21 cellular contexts compared by ENCODE assay signal in genomic region chr5:55625913-55626312, GRCh38.
DNase-seq lines count a peak whose midpoint lies in the region; TF ChIP-seq lines count a peak whose summit lies in the region.
"Had no signal": no experiment of that assay in that cellular context is flagged by ENCODE, and none has a peak within 500 bp of the region (broad histone marks: within the 10 kb centered on the region; RNA-seq: fewer than 3 reads in every experiment).

No MANE protein-coding gene starts in this region.

- H3K4me3 Mint-ChIP-seq in H9: peak overlapping the region in 1 of 2 experiments; percentile 64; a peak in 3 of 5 replicates
- H3K4me3 Mint-ChIP-seq in activated CD4-positive, alpha-beta memory T cell treated with anti-CD3 and anti-CD28 coated beads, Interleukin-2, amount 10 ng/mL, durations not matched to agents 7 days and 5 days: no peak overlapping the region
- H3K4me3 Mint-ChIP-seq in activated T-cell treated with anti-CD3 and anti-CD28 coated beads, Interleukin-2, amount 50 U/mL, for 24 hours: no peak overlapping the region
- H3K4me3 Mint-ChIP-seq: CD4-positive, CD25-positive, alpha-beta regulatory T cell; endodermal cell had no signal

- no peak overlapping the region for H3K4ac ChIP-seq in H9 (ENCODE audit: low read depth, low read length)

- intact Hi-C loops in A673 (cut with micrococcal nuclease; ENCODE audit: unreplicated experiment): no loop called here
- intact Hi-C loops in colonic mucosa (cut with DNase I): no loop called here

- no peak overlapping the region for H3K4me3 ChIP-seq in A673 (ENCODE audit: low read depth, low read length, poor library complexity, severe bottlenecking)
- H3K4me3 ChIP-seq in colonic mucosa: no peak overlapping the region
- no peak overlapping the region for H3K4me3 ChIP-seq in osteoblast (ENCODE audit: insufficient read depth, low read length)
- H3K4me3 ChIP-seq: cardiac muscle cell, K562 had no signal

- H3K27ac ChIP-seq in A673 (ENCODE audit: low read depth, low read length, poor library complexity, severe bottlenecking): peak overlapping the region; percentile 19
- H3K27ac ChIP-seq in H9 (ENCODE audit: insufficient read length, low read depth, low read length): no peak overlapping the region
- peak overlapping the region; percentile 24 for H3K27ac ChIP-seq in colonic mucosa
- H3K27ac ChIP-seq in osteoblast (ENCODE audit: low read depth, low read length): no peak overlapping the region
- H3K27ac ChIP-seq: cardiac muscle cell, WERI-Rb-1 had no signal

- H3K9me3 ChIP-seq in A673 (ENCODE audit: low read depth, low read length, poor library complexity, severe bottlenecking) (no peaks in the 10 kb centered on the region), H9 (ENCODE audit: control insufficient read depth, low read depth, low read length) (no peaks in the 10 kb centered on the region), colonic mucosa (no peaks in the 10 kb centered on the region), osteoblast (ENCODE audit: low read depth, low read length) (no peaks in the 10 kb centered on the region)

- H2BK15ac ChIP-seq in H9 (ENCODE audit: low read depth, low read length): no peak overlapping the region

- CTCF ChIA-PET in A673 (lab: Charles Lee): no interaction called here
- CTCF ChIA-PET in activated CD4-positive, alpha-beta memory T cell treated with anti-CD3 and anti-CD28 coated beads, Interleukin-2, amount 10 ng/mL, durations not matched to agents 7 days and 5 days (lab: Charles Lee): no interaction called here

- H3K27ac Mint-ChIP-seq in H9: peak overlapping the region in 2 of 3 experiments; percentile 99; a peak in 4 of 7 replicates
- no peak overlapping the region for H3K27ac Mint-ChIP-seq in activated CD4-positive, alpha-beta memory T cell treated with anti-CD3 and anti-CD28 coated beads, Interleukin-2, amount 10 ng/mL, durations not matched to agents 7 days and 5 days
- no peak overlapping the region for H3K27ac Mint-ChIP-seq in activated T-cell treated with anti-CD3 and anti-CD28 coated beads, Interleukin-2, amount 50 U/mL, for 24 hours
- H3K27ac Mint-ChIP-seq: CD4-positive, CD25-positive, alpha-beta regulatory T cell had no signal

- no peaks in the 10 kb centered on the region for H3K23me2 ChIP-seq in H9 (ENCODE audit: insufficient read length, low read depth, low read length, poor library complexity, severe bottlenecking)

- no peak for DNase-seq in A673 (ENCODE audit: low spot score)
- no peak for DNase-seq in H9
- DNase-seq in colonic mucosa: no peak
- no peak for DNase-seq in osteoblast (ENCODE audit: insufficient read length, low spot score, missing footprints)
- no peak for DNase-seq in activated CD4-positive, alpha-beta memory T cell treated with anti-CD3 and anti-CD28 coated beads, Interleukin-2, amount 10 ng/mL, durations not matched to agents 7 days and 5 days
- no peak for DNase-seq in activated T-cell treated with anti-CD3 and anti-CD28 coated beads, Interleukin-2, amount 50 U/mL, for 24 hours
- DNase-seq in NCI-H1436 treated with DMSO at 0.1 percent for 48 hours (lab: John Stamatoyannopoulos, UW): no peak
- no peak for DNase-seq in AG20443 (ENCODE audit: low spot score)
- DNase-seq: activated CD4-positive, alpha-beta T cell treated with anti-CD3 and anti-CD28 coated beads, Interleukin-2, amount 50 U/mL, for 48 hours; amygdala; CD4-positive, CD25-positive, alpha-beta regulatory T cell; cortex of kidney; kidney; mammary epithelial cell; NCI-H1105 treated with DMSO at 0.1 percent for 48 hours; NCI-H446 treated with DMSO at 0.1 percent for 48 hours; T-helper 9 cell; WERI-Rb-1 had no signal

- H4K8ac ChIP-seq in H9 (replicated peaks; ENCODE audit: insufficient read length, low read depth, low read length): no peak overlapping the region

- H2BK5ac ChIP-seq in H9 (ENCODE audit: insufficient read length, low read length): no peak overlapping the region

- H3K79me1 ChIP-seq in H9 (ENCODE audit: insufficient read depth, low read depth, low read length, poor library complexity, severe bottlenecking): no peaks in the 10 kb centered on the region

- POLR2A ChIA-PET in A673 (lab: Charles Lee; ENCODE audit: low non-redundant PET): no interaction called here
- POLR2A ChIA-PET in activated CD4-positive, alpha-beta memory T cell treated with anti-CD3 and anti-CD28 coated beads, Interleukin-2, amount 10 ng/mL, durations not matched to agents 7 days and 5 days (lab: Charles Lee): no interaction called here

- no peak overlapping the region for H3K14ac ChIP-seq in H9 (ENCODE audit: insufficient read depth, low read length)

- H3K23ac ChIP-seq in H9 (ENCODE audit: insufficient read length, low read depth, low read length): no peak overlapping the region

- no peak overlapping the region for H3K18ac ChIP-seq in H9 (ENCODE audit: insufficient read length, low read depth, low read length)

- H3K79me2 ChIP-seq in H9 (ENCODE audit: insufficient read depth, low read length) (no peaks in the 10 kb centered on the region), osteoblast (ENCODE audit: insufficient read depth, low read length) (no peaks in the 10 kb centered on the region)

- H2BK12ac ChIP-seq in H9 (ENCODE audit: insufficient read length, low read depth, low read length): no peak overlapping the region

- H4K91ac ChIP-seq in H9 (ENCODE audit: insufficient read length, low read depth, low read length): no peak overlapping the region

- peaks cover 26% of the 10 kb centered on the region for H3K4me1 ChIP-seq in A673 (ENCODE audit: insufficient read depth, low read length, poor library complexity, severe bottlenecking)
- H3K4me1 ChIP-seq in H9 (ENCODE audit: insufficient read depth, low read length): peaks cover 2% of the 10 kb centered on the region; the same call in 1 of the 2 replicates
- no peaks in the 10 kb centered on the region for H3K4me1 ChIP-seq in colonic mucosa
- H3K4me1 ChIP-seq in osteoblast (ENCODE audit: insufficient read depth, low read length): no peaks in the 10 kb centered on the region

- H3K36me3 ChIP-seq in A673 (ENCODE audit: insufficient read depth, low read length, poor library complexity, severe bottlenecking) (no peaks in the 10 kb centered on the region), colonic mucosa (no peaks in the 10 kb centered on the region), osteoblast (ENCODE audit: insufficient read depth, low read length) (no peaks in the 10 kb centered on the region)
- H3K36me3 ChIP-seq: cardiac muscle cell, WERI-Rb-1 had no signal

- H3K27me3 ChIP-seq in A673 (replicated peaks; ENCODE audit: insufficient read depth, low read depth, low read length, poor library complexity): no peaks in the 10 kb centered on the region
- no peaks in the 10 kb centered on the region for H3K27me3 ChIP-seq in H9 (ENCODE audit: insufficient read depth, low read length)
- H3K27me3 ChIP-seq in colonic mucosa: no peaks in the 10 kb centered on the region
- H3K27me3 ChIP-seq in osteoblast (ENCODE audit: insufficient read depth, low read length): no peaks in the 10 kb centered on the region
- H3K27me3 ChIP-seq: cardiac muscle cell had no signal

- H3K4me1 Mint-ChIP-seq in H9: peaks cover 51 to 65% of the 10 kb centered on the region in 2 experiments
- H3K4me1 Mint-ChIP-seq in activated CD4-positive, alpha-beta memory T cell treated with anti-CD3 and anti-CD28 coated beads, Interleukin-2, amount 10 ng/mL, durations not matched to agents 7 days and 5 days: peaks cover 15% of the 10 kb centered on the region
- peaks cover 1% of the 10 kb centered on the region for H3K4me1 Mint-ChIP-seq in activated T-cell treated with anti-CD3 and anti-CD28 coated beads, Interleukin-2, amount 50 U/mL, for 24 hours (ENCODE audit: low read depth)
- H3K4me1 Mint-ChIP-seq: CD4-positive, CD25-positive, alpha-beta regulatory T cell had no signal

- TF ChIP-seq CTCF in A673 (conservative IDR thresholded peaks at IDR 0.05; ENCODE audit: low read depth, low read length): no peak
- TF ChIP-seq CTCF in H9 (conservative IDR thresholded peaks at IDR 0.05): no peak
- no peak for TF ChIP-seq CTCF in colonic mucosa (IDR thresholded peaks at IDR 0.05)
- no peak for TF ChIP-seq CTCF in osteoblast (IDR thresholded peaks at IDR 0.05; ENCODE audit: extremely low read depth, low read depth, low read length)

- H3K36me3 Mint-ChIP-seq in H9 (ENCODE audit: insufficient read depth in 1 of 3, low read depth in 3 of 3): peaks cover 2 to 9% (median 3%) of the 10 kb centered on the region in 3 experiments; a peak in 4 of 7 replicates
- H3K36me3 Mint-ChIP-seq in activated CD4-positive, alpha-beta memory T cell treated with anti-CD3 and anti-CD28 coated beads, Interleukin-2, amount 10 ng/mL, durations not matched to agents 7 days and 5 days (ENCODE audit: low read depth): peaks cover 15% of the 10 kb centered on the region
- peaks cover 9% of the 10 kb centered on the region for H3K36me3 Mint-ChIP-seq in activated T-cell treated with anti-CD3 and anti-CD28 coated beads, Interleukin-2, amount 50 U/mL, for 24 hours (ENCODE audit: low read depth)

- H2BK120ac ChIP-seq in H9 (ENCODE audit: low read depth, low read length, poor library complexity, severe bottlenecking): no peak overlapping the region

- H4K20me1 ChIP-seq in H9 (ENCODE audit: control insufficient read depth, insufficient read depth, insufficient read length) (no peaks in the 10 kb centered on the region), osteoblast (ENCODE audit: insufficient read depth, low read length) (no peaks in the 10 kb centered on the region)

- H3K27me3 Mint-ChIP-seq in H9 (ENCODE audit: low read depth): no peaks in the 10 kb centered on the region
- no peaks in the 10 kb centered on the region for H3K27me3 Mint-ChIP-seq in activated CD4-positive, alpha-beta memory T cell treated with anti-CD3 and anti-CD28 coated beads, Interleukin-2, amount 10 ng/mL, durations not matched to agents 7 days and 5 days
- no peaks in the 10 kb centered on the region for H3K27me3 Mint-ChIP-seq in activated T-cell treated with anti-CD3 and anti-CD28 coated beads, Interleukin-2, amount 50 U/mL, for 24 hours
- H3K27me3 Mint-ChIP-seq: CD4-positive, CD25-positive, alpha-beta regulatory T cell had no signal

- no peak overlapping the region for H3K56ac ChIP-seq in H9 (ENCODE audit: insufficient read length, low read depth, low read length)

- H3K9ac ChIP-seq in H9 (ENCODE audit: extremely low read depth, insufficient read length, low read length) (no peak overlapping the region), colonic mucosa (ENCODE audit: low read depth in 2 of 2, low read length in 2 of 2) (no peak overlapping the region)

- BruUV-seq in A673 (replicated peaks; lab: Mats Ljungman, UMichigan): no TSS peak

- H2AFZ ChIP-seq in H9 (ENCODE audit: low read length) (no peak overlapping the region), osteoblast (ENCODE audit: low read length) (peak overlapping the region; percentile 26)

- no peaks in the 10 kb centered on the region for H3K9me3 Mint-ChIP-seq in H9
- H3K9me3 Mint-ChIP-seq in activated CD4-positive, alpha-beta memory T cell treated with anti-CD3 and anti-CD28 coated beads, Interleukin-2, amount 10 ng/mL, durations not matched to agents 7 days and 5 days: no peaks in the 10 kb centered on the region
- no peaks in the 10 kb centered on the region for H3K9me3 Mint-ChIP-seq in activated T-cell treated with anti-CD3 and anti-CD28 coated beads, Interleukin-2, amount 50 U/mL, for 24 hours
- H3K9me3 Mint-ChIP-seq: CD4-positive, CD25-positive, alpha-beta regulatory T cell; endodermal cell had no signal

- H3K4me2 ChIP-seq in H9 (ENCODE audit: insufficient read depth, insufficient read length, low read length): no peak overlapping the region
- H3K4me2 ChIP-seq in osteoblast (ENCODE audit: insufficient read depth, low read length): no peak overlapping the region

- H4K5ac ChIP-seq in H9 (ENCODE audit: insufficient read length, low read depth, low read length): no peak overlapping the region

- H2AK5ac ChIP-seq in H9 (ENCODE audit: insufficient read length, low read length): no peak overlapping the region

- no peak overlapping the region for H3T11ph ChIP-seq in H9 (ENCODE audit: low read length)

- H2BK20ac ChIP-seq in H9 (ENCODE audit: low read depth, low read length, poor library complexity, severe bottlenecking): no peak overlapping the region

Comparison
In these comparisons a context has a peak if more than half of its experiments do, and no peak if none do; other contexts are left out.
1. H3K27ac ChIP-seq: peak in A673 (single experiment) and colonic mucosa (single experiment); none in H9 (single experiment) and osteoblast (single experiment).
2. H3K27ac Mint-ChIP-seq: peak in H9 (2 of 3); none in activated CD4-positive, alpha-beta memory T cell treated with anti-CD3 and anti-CD28 coated beads, Interleukin-2, amount 10 ng/mL, durations not matched to agents 7 days and 5 days (single experiment) and activated T-cell treated with anti-CD3 and anti-CD28 coated beads, Interleukin-2, amount 50 U/mL, for 24 hours (single experiment).